ENCODE assay signal across 8 cellular contexts in genomic region chr6:105431226-105431625, GRCh38. TPM values are rescaled to one million over a fixed set of nuclear protein-coding genes. Genes with fewer than 3 reads are reported as not detected.
DNase-seq lines count a peak whose midpoint lies in the region; ATAC-seq and TF ChIP-seq lines count a peak whose summit lies in the region.

No MANE protein-coding gene starts in this region.

- peak overlapping the region; percentile 53 for H4K91ac ChIP-seq in IMR-90 (ENCODE audit: insufficient read depth, low read depth, low read length)

- peak overlapping the region; percentile 88 for H2BK120ac ChIP-seq in IMR-90 (ENCODE audit: low read depth, low read length)

- no peaks in the 10 kb centered on the region for H3K36me3 ChIP-seq in IMR-90 (ENCODE audit: control insufficient read depth, insufficient read depth, low read length)
- H3K36me3 ChIP-seq in fibroblast of lung (ENCODE audit: control insufficient read depth, insufficient read depth, low read length), result no peaks in the 10 kb centered on the region

- H3K9me1 ChIP-seq in IMR-90 (ENCODE audit: insufficient read depth, low read length), result peaks cover 3% of the 10 kb centered on the region

- no CpG with 5 or more reads among the region's 2 CpGs for WGBS in IMR-90 (ENCODE audit: extremely low coverage in 2 of 2, insufficient read length in 1 of 2), 2 experiments

- H3K4me2 ChIP-seq in IMR-90 (ENCODE audit: low read depth, low read length), result no peak overlapping the region
- H3K4me2 ChIP-seq in fibroblast of lung (ENCODE audit: extremely low read depth, insufficient read depth, low read length), result no peak overlapping the region

- no peak overlapping the region for H4K5ac ChIP-seq in IMR-90 (ENCODE audit: low read depth, low read length)

- no peak overlapping the region for H2BK5ac ChIP-seq in IMR-90 (ENCODE audit: low read depth, low read length, poor library complexity, severe bottlenecking)

- no peaks in the 10 kb centered on the region for H4K20me1 ChIP-seq in IMR-90 (ENCODE audit: insufficient read depth, low read length)
- no peaks in the 10 kb centered on the region for H4K20me1 ChIP-seq in fibroblast of lung (ENCODE audit: control insufficient read depth, extremely low read depth, insufficient read depth, low read length)

- no peak overlapping the region for H3K56ac ChIP-seq in IMR-90 (ENCODE audit: extremely low read depth, insufficient read depth, low read length)

- TF ChIP-seq CTCF in IMR-90 (conservative IDR thresholded peaks at IDR 0.05; ENCODE audit: low read depth, low read length) (peak; percentile 70), fibroblast of lung (conservative IDR thresholded peaks at IDR 0.05 in 1 of 2, IDR thresholded peaks at IDR 0.05 in 1 of 2; ENCODE audit: low read depth in 1 of 2, low read length in 2 of 2) (peak; percentile 44 to 50)

- no peak for TF ChIP-seq POLR2A in IMR-90 (IDR thresholded peaks at IDR 0.05; ENCODE audit: low read depth, low read length)

- H2AK9ac ChIP-seq in IMR-90 (replicated peaks; ENCODE audit: low read depth, low read length, poor library complexity), result no peak overlapping the region

- CTCF ChIA-PET in IMR-90 (lab: Yijun Ruan, JAX), result interaction anchor here (0.7 to 1.9 kb wide), 6 partner anchors 52 to 1135 kb away, joined by 3 to 8 read pairs (median 4); no protein-coding TSS in a partner anchor

- H3K27me3 ChIP-seq in IMR-90 (ENCODE audit: control insufficient read depth, insufficient read depth, low read length), result no peaks in the 10 kb centered on the region
- no peaks in the 10 kb centered on the region for H3K27me3 ChIP-seq in fibroblast of lung (ENCODE audit: control insufficient read depth, insufficient read depth, low read length)

- intact Hi-C loops in IMR-90 (cut with micrococcal nuclease), result loop anchor here (1.0 to 5.0 kb wide), 7 partner anchors 51 to 1014 kb away; partner anchors contain the start of gene PRDM1

- H2BK15ac ChIP-seq in IMR-90 (ENCODE audit: low read depth, low read length), result no peak overlapping the region; the same call in 2 of the 3 replicates

- H3K14ac ChIP-seq in IMR-90 (replicated peaks; ENCODE audit: low read depth, low read length), result peak overlapping the region; percentile 53

- in situ Hi-C loops in IMR-90 (cut with MboI; ENCODE audit: low sequenced_read_pairs) (loop anchor here (10.0 kb wide), 1 partner anchor 874 kb away; no protein-coding TSS in a partner anchor), SK-MEL-5 (cut with HindIII; ENCODE audit: low pct_unique_long_range_greater_than_20kb, low sequenced_read_pairs) (no loop called here)

- no peak overlapping the region for H3K18ac ChIP-seq in IMR-90 (ENCODE audit: low read depth, low read length)

- TF ChIP-seq RAD21 in IMR-90 (IDR thresholded peaks at IDR 0.05; ENCODE audit: low read length), result peak; percentile 61

- peak overlapping the region; percentile 23; the same call in 1 of the 2 replicates for H3K23ac ChIP-seq in IMR-90 (ENCODE audit: low read depth, low read length)

- H3K79me2 ChIP-seq in fibroblast of lung (ENCODE audit: control insufficient read depth, insufficient read depth, low read length), result no peaks in the 10 kb centered on the region

- H2AK5ac ChIP-seq in IMR-90 (ENCODE audit: low read depth, low read length), result peak overlapping the region; percentile 66; the same call in 1 of the 2 replicates

- dilution Hi-C loops in IMR-90 (cut with HindIII; ENCODE audit: low sequenced_read_pairs, unreplicated experiment), result no loop called here

- POLR2A ChIA-PET in IMR-90 (lab: Charles Lee; ENCODE audit: unreplicated experiment), result no interaction called here

- DNase-seq in NCI-H510A treated with DMSO at 0.1 percent for 48 hours (lab: John Stamatoyannopoulos, UW) (peak; percentile 16), NCI-H510A (lab: John Stamatoyannopoulos, UW) (no peak), IMR-90 (peak; percentile 68), SK-MEL-5 (ENCODE audit: low read depth, low spot score) (peak; percentile 64), fibroblast of lung (ENCODE audit: low read depth in 2 of 2) (peak; percentile 50 to 70), skeletal muscle cell (ENCODE audit: low read depth) (peak; percentile 17)

- BruUV-seq in IMR-90 (replicated peaks; lab: Mats Ljungman, UMichigan), result no TSS peak

- H2AFZ ChIP-seq in IMR-90 (replicated peaks; ENCODE audit: low read length, poor library complexity), result peak overlapping the region; percentile 67
- no peak overlapping the region for H2AFZ ChIP-seq in fibroblast of lung (ENCODE audit: low read length)

- H3K4me3 ChIP-seq in IMR-90 (ENCODE audit: insufficient read depth, low read depth, low read length) (no peak overlapping the region), fibroblast of lung (replicated peaks in 1 of 4; ENCODE audit: control extremely low read depth in 1 of 4, insufficient read depth in 1 of 4, low read depth in 3 of 4, low read length in 4 of 4) (no peak overlapping the region), skeletal muscle cell (ENCODE audit: low read depth, low read length) (no peak overlapping the region)

- no peak overlapping the region for H4K8ac ChIP-seq in IMR-90 (ENCODE audit: low read depth in 2 of 2, low read length in 2 of 2)

- H3K27ac ChIP-seq in IMR-90 (ENCODE audit: insufficient read depth, low read length) (no peak overlapping the region), fibroblast of lung (ENCODE audit: insufficient read depth, low read length) (no peak overlapping the region)

- H3K4ac ChIP-seq in IMR-90 (ENCODE audit: low read depth, low read length), result peak overlapping the region; percentile 71

- ATAC-seq in IMR-90 (ENCODE audit: low read depth), result no peak
- ATAC-seq in GM18498 (IDR thresholded peaks at IDR 0.05; ENCODE audit: unreplicated experiment), result no peak
- no peak for ATAC-seq in GM21381 (IDR thresholded peaks at IDR 0.05; ENCODE audit: unreplicated experiment)

- H2BK20ac ChIP-seq in IMR-90 (ENCODE audit: low read depth, low read length), result peak overlapping the region; percentile 87; the same call in 1 of the 2 replicates

- no peak overlapping the region for H3K9ac ChIP-seq in IMR-90 (ENCODE audit: low read depth, low read length)
- no peak overlapping the region for H3K9ac ChIP-seq in fibroblast of lung (ENCODE audit: insufficient read depth, low read length)

- H3K4me1 ChIP-seq in IMR-90 (ENCODE audit: control insufficient read depth, insufficient read depth, low read length) (peaks cover 23% of the 10 kb centered on the region), fibroblast of lung (ENCODE audit: control insufficient read depth, extremely low read depth, insufficient read depth, low read length) (peaks cover 15% of the 10 kb centered on the region)

- no peaks in the 10 kb centered on the region for H3K79me1 ChIP-seq in IMR-90 (ENCODE audit: low read depth in 1 of 2, low read length in 2 of 2)

- no peaks in the 10 kb centered on the region for H3K9me3 ChIP-seq in IMR-90 (ENCODE audit: control insufficient read depth, insufficient read depth, low read length)
- no peaks in the 10 kb centered on the region for H3K9me3 ChIP-seq in fibroblast of lung (ENCODE audit: control insufficient read depth, insufficient read depth, low read depth, low read length)

TF ChIP-seq in IMR-90, 13 proteins besides CTCF, POLR2A, EP300 and RAD21:
- TF ChIP-seq SMC3 (IDR thresholded peaks at IDR 0.05; ENCODE audit: low read depth, low read length) (peak; percentile 51), CEBPB (IDR thresholded peaks at IDR 0.05; ENCODE audit: low read depth, low read length) (no peak), NFE2L2 (IDR thresholded peaks at IDR 0.05; ENCODE audit: low read depth, low read length) (no peak)

RNA-seq across cellular contexts. Expression of gene PREP, which starts 28.3 kb away (rescaled TPM):
- total RNA-seq in IMR-90 (2012; rRNA removed), result 21.0 and 22.8 TPM in 2 replicates
- 20.4 and 25.7 TPM in 2 replicates for polyA plus RNA-seq in IMR-90 (2012; rRNA removed)
- 9.2 and 12.3 TPM in 2 replicates for polyA plus RNA-seq in IMR-90 (2012; cell fraction: cytosol; rRNA removed)
- polyA plus RNA-seq in IMR-90 (2012; cell fraction: nucleus; rRNA removed; ENCODE audit: low replicate concordance), result 11.3 and 19.5 TPM in 2 replicates
- total RNA-seq in SK-MEL-5 (2014; rRNA removed; shearing (Covaris generic)), result 51.6 and 56.2 TPM in 2 replicates
- polyA plus RNA-seq in SK-MEL-5 (2015; cell fraction: cytosol; rRNA removed), result 86.6 and 120 TPM in 2 replicates
- 41.3 and 54.1 TPM in 2 replicates for polyA plus RNA-seq in SK-MEL-5 (2015; cell fraction: nucleus; rRNA removed)
- 12.6 and 18.3 TPM in 2 replicates for total RNA-seq in fibroblast of lung
- 30.7 and 30.9 TPM in 2 replicates for polyA plus RNA-seq in fibroblast of lung
- polyA plus RNA-seq in fibroblast of lung (2012), result 28.0 and 32.1 TPM in 2 replicates
- polyA minus RNA-seq in fibroblast of lung (ENCODE audit: low replicate concordance), result 22.5 and 26.6 TPM in 2 replicates
